8 cellular contexts compared by ENCODE assay signal in the genomic region with DNA sequence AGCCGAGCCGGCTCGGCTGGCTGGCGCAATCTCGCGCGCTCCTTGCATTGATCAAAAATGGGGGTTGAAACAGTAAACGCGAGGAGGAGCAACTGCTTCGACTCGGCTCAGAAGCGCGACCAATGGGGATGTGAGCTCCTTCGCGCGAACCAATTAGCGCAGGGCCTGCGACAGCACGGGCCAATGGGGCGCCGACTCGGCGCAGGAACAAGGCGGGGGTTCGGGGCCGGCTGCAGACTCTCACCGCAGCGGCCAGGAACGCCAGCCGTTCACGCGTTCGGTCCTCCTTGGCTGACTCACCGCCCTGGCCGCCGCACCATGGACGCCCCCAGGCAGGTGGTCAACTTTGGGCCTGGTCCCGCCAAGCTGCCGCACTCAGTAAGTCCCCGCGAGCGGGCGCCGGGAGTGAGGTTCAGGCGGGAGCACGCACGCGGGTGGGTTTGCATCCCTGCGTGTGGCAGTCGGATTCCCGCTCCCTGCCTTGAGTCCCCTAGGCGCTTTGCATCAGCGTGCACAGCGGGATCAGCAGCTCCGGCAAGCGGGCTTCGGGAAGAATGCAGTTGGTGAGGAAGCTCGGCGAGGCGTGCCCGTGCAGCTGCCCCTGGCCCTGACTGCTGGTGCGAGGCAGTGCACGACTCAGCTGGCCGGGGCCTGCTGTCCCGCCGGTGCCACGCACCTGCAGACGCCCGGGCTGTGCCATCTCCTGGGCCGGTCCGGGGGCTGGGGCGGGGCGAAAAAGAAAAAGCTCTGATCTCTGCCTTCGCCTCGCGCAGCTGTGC. TPM values are rescaled to one million over a fixed set of nuclear protein-coding genes. Genes with fewer than 3 reads are reported as not detected.
A peak's percentile ranks its signal among the peaks of the same experiment; 100 is the strongest.
DNase-seq lines count a peak whose midpoint lies in the region; ATAC-seq and TF ChIP-seq lines count a peak whose summit lies in the region.

A gene (plus strand): TSS at position 233 of the 779 bp plus-strand sequence. CDS start 86 bp downstream, at position 319.

- H3K27ac ChIP-seq in ovary (peak within 1 kb of the TSS in 1 of 2 donors; percentile 52), thyroid gland (peak within 1 kb of the TSS; percentile 60 to 76 (median 76))

- H3K4me3 ChIP-seq in GM12864 (ENCODE audit: low read depth, low read length) (peak within 1 kb of the TSS; percentile 89), ovary (peak within 1 kb of the TSS; percentile 46), thyroid gland (replicated peaks in 1 of 3) (peak within 1 kb of the TSS; percentile 56 to 79 (median 61))

- H3K4me1 Mint-ChIP-seq in activated naive CD8-positive, alpha-beta T cell (ENCODE audit: low read depth): peaks cover 43% of the 10 kb centered on the region

- H3K9me3 Mint-ChIP-seq in activated naive CD8-positive, alpha-beta T cell (ENCODE audit: low read depth): no peaks in the 10 kb centered on the region

- H3K9me3 ChIP-seq in ovary (no peaks in the 10 kb centered on the region), thyroid gland (no peaks in the 10 kb centered on the region)

- TF ChIP-seq POLR2A in ovary (IDR thresholded peaks at IDR 0.05) (no peak), thyroid gland (IDR thresholded peaks at IDR 0.05) (peak in 1 of 2 donors; percentile 58)

- no peak for TF ChIP-seq CTCF in GM12864 (IDR thresholded peaks at IDR 0.05; ENCODE audit: low read depth, low read length, missing control alignments)
- TF ChIP-seq CTCF in ovary (IDR thresholded peaks at IDR 0.05): no peak
- TF ChIP-seq CTCF in thyroid gland (IDR thresholded peaks at IDR 0.05): peak in 1 of 6 experiments; percentile 19

- intact Hi-C loops in Right ventricle myocardium inferior (cut with DNase I) (no loop called here), ovary (cut with DNase I) (no loop called here), thyroid gland (cut with DNase I) (no loop called here)

- no peak for TF ChIP-seq EP300 in ovary (IDR thresholded peaks at IDR 0.05)

- H3K4me3 Mint-ChIP-seq in activated naive CD8-positive, alpha-beta T cell: peak within 1 kb of the TSS; percentile 93

- peak; percentile 87 for DNase-seq in GM12864 (ENCODE audit: low read depth)
- peak; percentile 95 for DNase-seq in NCI-H1105 treated with DMSO at 0.1 percent for 48 hours (lab: John Stamatoyannopoulos, UW)
- DNase-seq in SKM-1 treated with dmso at 0.1 percent for 144 hours (lab: John Stamatoyannopoulos, UW; ENCODE audit: unreplicated experiment): peak; percentile 70
- peak; percentile 90 for DNase-seq in Right ventricle myocardium inferior (ENCODE audit: missing footprints)
- DNase-seq in ovary: peak; percentile 76 to 88 (median 81)
- peak; percentile 86 to 91 for DNase-seq in thyroid gland

- 0 to 1% (median 0%) methylated on average over 63 to 76 of the region's 76 CpGs for WGBS in ovary, 3 donors
- 0 to 1% methylated on average over 16 of the region's 76 CpGs for WGBS in thyroid gland, 2 donors

- H3K27me3 Mint-ChIP-seq in activated naive CD8-positive, alpha-beta T cell: no peaks in the 10 kb centered on the region

- peaks cover 14% of the 10 kb centered on the region for H3K36me3 Mint-ChIP-seq in activated naive CD8-positive, alpha-beta T cell

- ATAC-seq in HG02642 (IDR thresholded peaks at IDR 0.05; ENCODE audit: poor library complexity, unreplicated experiment) (peak; percentile 99), Right ventricle myocardium inferior (peak; percentile 97)

- peak within 1 kb of the TSS; percentile 95 for H3K27ac Mint-ChIP-seq in activated naive CD8-positive, alpha-beta T cell

- H3K4me1 ChIP-seq in ovary (ENCODE audit: insufficient read depth) (peaks cover 9% of the 10 kb centered on the region), thyroid gland (peaks cover 13 to 14% of the 10 kb centered on the region in 2 donors)

- H3K27me3 ChIP-seq in ovary (no peaks in the 10 kb centered on the region), thyroid gland (no peaks in the 10 kb centered on the region)

- no peaks in the 10 kb centered on the region for H3K36me3 ChIP-seq in ovary
- no peaks in the 10 kb centered on the region for H3K36me3 ChIP-seq in thyroid gland

RNA-seq across cellular contexts. Expression of the gene that starts here (rescaled TPM):
- total RNA-seq in Right ventricle myocardium inferior (1.4 TPM), ovary (100 to 1,000 TPM in 1 of 7 donors, 10 to 100 TPM in 2, 1 to 10 TPM in 3, under 1 TPM in 1; 0.83 to 153 (median 7.1) TPM), thyroid gland (10 to 100 TPM; 11.2 to 88.2 (median 13.1) TPM)
- polyA plus RNA-seq in ovary: 10 to 100 TPM in 1 of 2 donors, 1 to 10 TPM in 1; 1.5 to 10.2 TPM
